ENCODE assay signal across 19 cellular contexts in genomic region chr5:160751297-160751696, GRCh38.
DNase-seq lines count a peak whose midpoint lies in the region; ATAC-seq and TF ChIP-seq lines count a peak whose summit lies in the region.
"Had no signal": no experiment of that assay in that cellular context is flagged by ENCODE, and none has a peak within 500 bp of the region (broad histone marks: within the 10 kb centered on the region; RNA-seq: fewer than 3 reads in every experiment).

No MANE protein-coding gene starts in this region.

- no peaks in the 10 kb centered on the region for H3K79me2 ChIP-seq in neural cell (replicated peaks; ENCODE audit: insufficient read depth, low read length)

- H3K9me3 ChIP-seq in neural cell (ENCODE audit: low read length) = no peaks in the 10 kb centered on the region
- H3K9me3 ChIP-seq: BE2C had no signal

- DNase-seq in DMS53 (lab: John Stamatoyannopoulos, UW) (peak; percentile 52), DMS53 treated with DMSO at 0.1 percent for 48 hours (lab: John Stamatoyannopoulos, UW; ENCODE audit: unreplicated experiment) (no peak), GM12865 (ENCODE audit: low read depth) (peak; percentile 12), NCI-H2081 (lab: John Stamatoyannopoulos, UW) (no peak), foreskin fibroblast (no peak)
- DNase-seq: BE2C; Calu3; CD4-positive, alpha-beta T cell; DMS79; NCI-H1930; NCI-H510A treated with DMSO at 0.1 percent for 48 hours; RPMI8226; SIG-M5 had no signal

- no peak for TF ChIP-seq RAD21 in neural cell (conservative IDR thresholded peaks at IDR 0.05)

- no peaks in the 10 kb centered on the region for H3K27me3 ChIP-seq in neural cell (ENCODE audit: insufficient read depth, low read depth, low read length)
- H3K27me3 ChIP-seq: BE2C had no signal

- H3K4me2 ChIP-seq in neural cell (ENCODE audit: low read length) = peak overlapping the region; percentile 44

- TF ChIP-seq EP300 in neural cell (conservative IDR thresholded peaks at IDR 0.05; ENCODE audit: poor library complexity, severe bottlenecking) = peak; percentile 60

- H3K9ac ChIP-seq in neural cell (ENCODE audit: low read length) = peak overlapping the region; percentile 42

- no peaks in the 10 kb centered on the region for H3K9me2 ChIP-seq in neural cell (ENCODE audit: insufficient read depth, low read length)

- H3K27ac ChIP-seq in angular gyrus (ENCODE audit: low read depth, low read length) (peak overlapping the region; percentile 73), neural cell (ENCODE audit: low read length) (peak overlapping the region; percentile 75)
- H3K27ac ChIP-seq: 22Rv1 had no signal

- TF ChIP-seq CTCF in GM12865 (IDR thresholded peaks at IDR 0.05; ENCODE audit: insufficient read depth, low read depth, low read length, missing control alignments) (no peak), neural cell (IDR thresholded peaks at IDR 0.05; ENCODE audit: poor library complexity, severe bottlenecking) (no peak), foreskin fibroblast (IDR thresholded peaks at IDR 0.05; ENCODE audit: low read depth, low read length) (no peak)

- no peaks in the 10 kb centered on the region for H4K20me1 ChIP-seq in neural cell (ENCODE audit: insufficient read depth)

- no peak overlapping the region for H2AFZ ChIP-seq in neural cell (ENCODE audit: low read depth, low read length)

- no peak for ATAC-seq in HG02571 (IDR thresholded peaks at IDR 0.05; ENCODE audit: unreplicated experiment)
- ATAC-seq: HCT116, HepG2 had no signal

- H3F3A ChIP-seq in neural cell (ENCODE audit: insufficient read depth, low read length, poor library complexity, severe bottlenecking) = no peaks in the 10 kb centered on the region

- H3K36me3 ChIP-seq in neural cell (ENCODE audit: insufficient read depth, low read length) = no peaks in the 10 kb centered on the region
- H3K36me3 ChIP-seq: BE2C had no signal

- no peak overlapping the region for H3K4me3 ChIP-seq in GM12865 (ENCODE audit: low read depth, low read length)
- H3K4me3 ChIP-seq in neural cell (ENCODE audit: low read length) = peak overlapping the region; percentile 43
- no peak overlapping the region for H3K4me3 ChIP-seq in foreskin fibroblast (ENCODE audit: low read depth in 1 of 2, low read length in 2 of 2)

TF ChIP-seq in neural cell, 6 proteins besides CTCF, POLR2A, EP300 and RAD21:
- peak; percentile 67 for TF ChIP-seq POLR2AphosphoS5 (IDR thresholded peaks at IDR 0.05)
- peak; percentile 75 for TF ChIP-seq REST (IDR thresholded peaks at IDR 0.05; ENCODE audit: borderline replicate concordance)
- TF ChIP-seq SMC3 (conservative IDR thresholded peaks at IDR 0.05; ENCODE audit: poor library complexity) = no peak
- TF ChIP-seq EZH2 (IDR thresholded peaks at IDR 0.05; ENCODE audit: borderline replicate concordance, insufficient read depth, low read length, poor library complexity, severe bottlenecking) = no peak
- TF ChIP-seq TAF1 (IDR thresholded peaks at IDR 0.05; ENCODE audit: low read depth) = no peak
- TF ChIP-seq MXI1 (conservative IDR thresholded peaks at IDR 0.05; ENCODE audit: poor library complexity, severe bottlenecking) = no peak

Comparison
In these comparisons a context has a peak if more than half of its experiments do, and no peak if none do; other contexts are left out.
1. DNase-seq: peak in DMS53 (single experiment) and GM12865 (single experiment); none in DMS53 treated with DMSO at 0.1 percent for 48 hours (single experiment), NCI-H2081 (0 of 2) and foreskin fibroblast (0 of 2).